In genomic region chr1:182147136-182147815, GRCh38 we compare ENCODE assay signal across 1 cellular context.
TF ChIP-seq lines count a peak whose summit lies in the region.

No MANE protein-coding gene starts in this region.

TF ChIP-seq in GM12878, 131 proteins besides CTCF, POLR2A, EP300 and RAD21 (continued from another document):
- TF ChIP-seq SMC3 (IDR thresholded peaks at IDR 0.05; ENCODE audit: borderline replicate concordance, low read length) (no peak), ZNF217 (IDR thresholded peaks at IDR 0.05) (no peak), CBFB (IDR thresholded peaks at IDR 0.05; ENCODE audit: low read depth) (no peak), MEF2B (IDR thresholded peaks at IDR 0.05; ENCODE audit: partially characterized antibody, poor library complexity, severe bottlenecking) (no peak)
- TF ChIP-seq, protein P1, sequence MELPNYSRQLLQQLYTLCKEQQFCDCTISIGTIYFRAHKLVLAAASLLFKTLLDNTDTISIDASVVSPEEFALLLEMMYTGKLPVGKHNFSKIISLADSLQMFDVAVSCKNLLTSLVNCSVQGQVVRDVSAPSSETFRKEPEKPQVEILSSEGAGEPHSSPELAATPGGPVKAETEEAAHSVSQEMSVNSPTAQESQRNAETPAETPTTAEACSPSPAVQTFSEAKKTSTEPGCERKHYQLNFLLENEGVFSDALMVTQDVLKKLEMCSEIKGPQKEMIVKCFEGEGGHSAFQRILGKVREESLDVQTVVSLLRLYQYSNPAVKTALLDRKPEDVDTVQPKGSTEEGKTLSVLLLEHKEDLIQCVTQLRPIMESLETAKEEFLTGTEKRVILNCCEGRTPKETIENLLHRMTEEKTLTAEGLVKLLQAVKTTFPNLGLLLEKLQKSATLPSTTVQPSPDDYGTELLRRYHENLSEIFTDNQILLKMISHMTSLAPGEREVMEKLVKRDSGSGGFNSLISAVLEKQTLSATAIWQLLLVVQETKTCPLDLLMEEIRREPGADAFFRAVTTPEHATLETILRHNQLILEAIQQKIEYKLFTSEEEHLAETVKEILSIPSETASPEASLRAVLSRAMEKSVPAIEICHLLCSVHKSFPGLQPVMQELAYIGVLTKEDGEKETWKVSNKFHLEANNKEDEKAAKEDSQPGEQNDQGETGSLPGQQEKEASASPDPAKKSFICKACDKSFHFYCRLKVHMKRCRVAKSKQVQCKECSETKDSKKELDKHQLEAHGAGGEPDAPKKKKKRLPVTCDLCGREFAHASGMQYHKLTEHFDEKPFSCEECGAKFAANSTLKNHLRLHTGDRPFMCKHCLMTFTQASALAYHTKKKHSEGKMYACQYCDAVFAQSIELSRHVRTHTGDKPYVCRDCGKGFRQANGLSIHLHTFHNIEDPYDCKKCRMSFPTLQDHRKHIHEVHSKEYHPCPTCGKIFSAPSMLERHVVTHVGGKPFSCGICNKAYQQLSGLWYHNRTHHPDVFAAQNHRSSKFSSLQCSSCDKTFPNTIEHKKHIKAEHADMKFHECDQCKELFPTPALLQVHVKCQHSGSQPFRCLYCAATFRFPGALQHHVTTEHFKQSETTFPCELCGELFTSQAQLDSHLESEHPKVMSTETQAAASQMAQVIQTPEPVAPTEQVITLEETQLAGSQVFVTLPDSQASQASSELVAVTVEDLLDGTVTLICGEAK (IDR thresholded peaks at IDR 0.05; ENCODE audit: borderline replicate concordance): no peak
TF ChIP-seq in GM12878: peak in this region for 21.
